ENCODE assay signal across 18 cellular contexts in the genomic region with DNA sequence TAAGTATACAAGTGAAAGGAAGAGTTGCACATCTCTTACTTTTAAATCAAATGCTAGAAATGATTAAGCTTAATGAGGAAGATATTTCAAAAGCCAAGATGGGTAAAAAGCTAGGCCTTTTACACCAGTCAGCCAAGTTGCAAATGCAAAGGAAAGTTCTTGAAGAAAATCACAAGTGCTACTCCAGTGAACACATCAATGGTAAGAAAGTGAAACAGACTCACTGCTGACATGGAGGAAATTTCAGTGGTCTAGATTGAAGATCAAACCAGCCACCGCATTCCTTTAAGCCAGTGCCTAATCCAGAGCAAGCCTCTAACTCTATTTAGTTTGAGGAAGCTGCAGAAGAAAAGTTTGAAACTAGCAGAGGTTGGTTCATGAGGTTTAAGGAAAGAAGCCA.
"Had no signal": no experiment of that assay in that cellular context is flagged by ENCODE, and none has a peak within 500 bp of the region (broad histone marks: within the 10 kb centered on the region; RNA-seq: fewer than 3 reads in every experiment).

No MANE protein-coding gene starts in this region.

- H3K36me3 ChIP-seq: cardiac muscle cell, gastrocnemius medialis, prostate gland had no signal

- H3K4me1 Mint-ChIP-seq: endodermal cell, mesothelial cell of epicardium had no signal

- H3K27ac Mint-ChIP-seq: activated T-cell treated with anti-CD3 and anti-CD28 coated beads, Interleukin-2, amount 50 U/mL, for 72 hours; endodermal cell; mesothelial cell of epicardium had no signal

- H3K27me3 Mint-ChIP-seq: T-cell had no signal

- H3K4me3 ChIP-seq: body of pancreas, cardiac muscle cell, esophagus squamous epithelium, gastrocnemius medialis, left ventricle myocardium inferior, prostate gland, upper lobe of left lung had no signal

- H3K9me3 ChIP-seq: body of pancreas, esophagus squamous epithelium, gastrocnemius medialis, left ventricle myocardium inferior, prostate gland, SK-N-SH, upper lobe of left lung had no signal

- H3K27ac ChIP-seq: body of pancreas, cardiac muscle cell, esophagus squamous epithelium, gastrocnemius medialis, left ventricle myocardium inferior, prostate gland, upper lobe of left lung had no signal

- H3K9me2 ChIP-seq: SK-N-SH had no signal

- H3K4me2 ChIP-seq: SK-N-SH had no signal

- DNase-seq: activated gamma-delta T cell treated with Interleukin-2 at 50 U/mL for 16 hours; activated T-cell treated with anti-CD3 and anti-CD28 coated beads, Interleukin-2, amount 50 U/mL, for 72 hours; body of pancreas; cortex of kidney; endodermal cell; esophagus squamous epithelium; gastrocnemius medialis; hippocampal formation; left ventricle myocardium inferior; natural killer cell; SK-N-SH; stimulated activated CD4-positive, alpha-beta T cell treated with anti-CD3 and anti-CD28 coated beads, Interleukin-4, amount 100 ng/mL, for 1 hour; stimulated activated naive CD8-positive, alpha-beta T cell treated with anti-CD3 and anti-CD28 coated beads, Interleukin-15, Interleukin-2, amounts not matched to agents 100 U/mL and 50 U/mL, for 24 hours; T-cell; upper lobe of left lung had no signal

- H3K9ac ChIP-seq: SK-N-SH had no signal

- H3K4me3 Mint-ChIP-seq: activated T-cell treated with anti-CD3 and anti-CD28 coated beads, Interleukin-2, amount 50 U/mL, for 72 hours; endodermal cell; mesothelial cell of epicardium; natural killer cell; T-cell had no signal

- H3K9me3 Mint-ChIP-seq: activated T-cell treated with anti-CD3 and anti-CD28 coated beads, Interleukin-2, amount 50 U/mL, for 72 hours; endodermal cell; mesothelial cell of epicardium; natural killer cell; T-cell had no signal

- H3K36me3 Mint-ChIP-seq: natural killer cell had no signal

- H3K4me1 ChIP-seq: body of pancreas, esophagus squamous epithelium, gastrocnemius medialis, left ventricle myocardium inferior, prostate gland, upper lobe of left lung had no signal

- H3K27me3 ChIP-seq: body of pancreas, cardiac muscle cell, esophagus squamous epithelium, gastrocnemius medialis, upper lobe of left lung had no signal

- ATAC-seq: activated T-cell treated with anti-CD3 and anti-CD28 coated beads, Interleukin-2, amount 50 U/mL, for 72 hours; body of pancreas; gastrocnemius medialis; natural killer cell; stimulated activated naive CD8-positive, alpha-beta T cell treated with anti-CD3 and anti-CD28 coated beads, Interleukin-15, Interleukin-2, amounts not matched to agents 100 U/mL and 50 U/mL, for 24 hours had no signal
